Comparison of ENCODE assay signal across 15 cellular contexts in genomic region chr17:49146620-49147306, GRCh38. TPM values are rescaled to one million over a fixed set of nuclear protein-coding genes. Genes with fewer than 3 reads are reported as not detected.
DNase-seq lines count a peak whose midpoint lies in the region; ATAC-seq, FAIRE-seq and TF ChIP-seq lines count a peak whose summit lies in the region.
"Had no signal": no experiment of that assay in that cellular context is flagged by ENCODE, and none has a peak within 500 bp of the region (broad histone marks: within the 10 kb centered on the region; RNA-seq: fewer than 3 reads in every experiment).

No MANE protein-coding gene starts in this region.

- H3K4me1 ChIP-seq in upper lobe of right lung, result no peaks in the 10 kb centered on the region
- H3K4me1 ChIP-seq: Caco-2, right atrium auricular region, vagina had no signal

- intact Hi-C loops in upper lobe of right lung (cut with DNase I), result no loop called here

- FAIRE-seq in bronchial epithelial cell (lab: Jason Lieb, UNC), result no peak

- H3K36me3 ChIP-seq in bronchial epithelial cell (ENCODE audit: control insufficient read depth, insufficient read depth, low read length), result no peaks in the 10 kb centered on the region
- no peaks in the 10 kb centered on the region for H3K36me3 ChIP-seq in upper lobe of right lung
- H3K36me3 ChIP-seq: right atrium auricular region, vagina had no signal

- H3K9me3 ChIP-seq in upper lobe of right lung, result no peaks in the 10 kb centered on the region
- H3K9me3 ChIP-seq: Caco-2, right atrium auricular region, vagina had no signal

- H3K27me3 ChIP-seq in bronchial epithelial cell (ENCODE audit: control insufficient read depth, insufficient read depth, low read length) (no peaks in the 10 kb centered on the region), upper lobe of right lung (peaks cover 16% of the 10 kb centered on the region)
- H3K27me3 ChIP-seq: right atrium auricular region, vagina had no signal

- no peak overlapping the region for H3K27ac ChIP-seq in upper lobe of right lung
- H3K27ac ChIP-seq: right atrium auricular region, vagina had no signal

- TF ChIP-seq CTCF in AG10803 (conservative IDR thresholded peaks at IDR 0.05; ENCODE audit: low read length) (no peak), bronchial epithelial cell (IDR thresholded peaks at IDR 0.05; ENCODE audit: insufficient read depth, low read length, severe bottlenecking) (no peak), upper lobe of right lung (IDR thresholded peaks at IDR 0.05) (no peak)

- H3K4me3 ChIP-seq in AG10803 (ENCODE audit: low read length) (no peak overlapping the region), bronchial epithelial cell (ENCODE audit: low read depth, low read length) (no peak overlapping the region), upper lobe of right lung (no peak overlapping the region)
- H3K4me3 ChIP-seq: right atrium auricular region, vagina had no signal

- ATAC-seq in GM19463 (IDR thresholded peaks at IDR 0.05; ENCODE audit: unreplicated experiment), result no peak
- ATAC-seq in HG03045 (IDR thresholded peaks at IDR 0.05; ENCODE audit: unreplicated experiment), result no peak
- no peak for ATAC-seq in upper lobe of right lung
- ATAC-seq: activated CD8-positive, alpha-beta T cell treated with anti-CD3 and anti-CD28 coated beads for 36 hours had no signal

- DNase-seq in AG10803 (ENCODE audit: low read depth) (peak; percentile 98), LoVo (ENCODE audit: low spot score) (peak; percentile 25), bronchial epithelial cell (ENCODE audit: low read depth) (peak; percentile 99), kidney tubule cell (ENCODE audit: low spot score) (peak; percentile 96), upper lobe of right lung (no peak)
- no peak for DNase-seq in stimulated activated CD4-positive, alpha-beta T cell treated with anti-CD3 and anti-CD28 coated beads, Interleukin-2, amount 100 ng/mL, for 48 hours
- DNase-seq: activated CD8-positive, alpha-beta T cell treated with anti-CD3 and anti-CD28 coated beads for 36 hours; KG1; NCI-H510A had no signal

RNA-seq across cellular contexts. Expression of gene B4GALNT2, which starts 14.2 kb away (rescaled TPM):
- total RNA-seq in bronchial epithelial cell (4.2 and 7.2 TPM in 2 replicates), upper lobe of right lung (0.23 TPM)
- total RNA-seq: activated CD8-positive, alpha-beta T cell treated with anti-CD3 and anti-CD28 coated beads for 36 hours; lung microvascular endothelial cell; right atrium auricular region; vagina had no signal

Comparison
In these comparisons a context has a peak if more than half of its experiments do, and no peak if none do; other contexts are left out.
1. DNase-seq: peak in AG10803 (single experiment), LoVo (single experiment), bronchial epithelial cell (single experiment) and kidney tubule cell (single experiment); none in upper lobe of right lung (single experiment) and stimulated activated CD4-positive, alpha-beta T cell treated with anti-CD3 and anti-CD28 coated beads, Interleukin-2, amount 100 ng/mL, for 48 hours (0 of 2).